In genomic region chr1:244210884-244211558, GRCh38 we compare ENCODE assay signal across 9 cellular contexts.
DNase-seq lines count a peak whose midpoint lies in the region; ATAC-seq, FAIRE-seq and TF ChIP-seq lines count a peak whose summit lies in the region.
"Had no signal": no experiment of that assay in that cellular context is flagged by ENCODE, and none has a peak within 500 bp of the region (broad histone marks: within the 10 kb centered on the region; RNA-seq: fewer than 3 reads in every experiment).

No MANE protein-coding gene starts in this region.

- TF ChIP-seq POLR2A in H54 (IDR thresholded peaks at IDR 0.05; ENCODE audit: low read depth, low read length) (no peak), GM12878 (IDR thresholded peaks at IDR 0.05; ENCODE audit: low read depth, low read length) (no peak)

- RAD21 ChIA-PET in GM12878 (lab: Charles Lee; ENCODE audit: unreplicated experiment) = no interaction called here

- no TSS peak for BruUV-seq in GM12878 (replicated peaks; lab: Mats Ljungman, UMichigan)

- H3K9me3 ChIP-seq in GM12878 (replicated peaks; ENCODE audit: control insufficient read depth, insufficient read depth, low read length) (no peaks in the 10 kb centered on the region), liver (ENCODE audit: control insufficient read depth in 4 of 4, low read length in 3 of 4) (no peaks in the 10 kb centered on the region)
- H3K9me3 ChIP-seq: SJSA1 had no signal

- H3K27me3 ChIP-seq in GM12878 (replicated peaks in 1 of 2; ENCODE audit: control insufficient read depth in 2 of 2, insufficient read depth in 2 of 2, low read length in 1 of 2) (no peaks in the 10 kb centered on the region; a peak in 1 of 4 replicates), liver (ENCODE audit: control insufficient read depth in 4 of 4, insufficient read depth in 4 of 4, low read length in 3 of 4) (no peaks in the 10 kb centered on the region)
- H3K27me3 ChIP-seq: SJSA1 had no signal

- FAIRE-seq in H54 (lab: Jason Lieb, UNC) (no peak), GM12878 (lab: Jason Lieb, UNC) (no peak)

- H3K4me3 ChIP-seq in AG10803 (ENCODE audit: low read length) (no peak overlapping the region), GM12878 (no peak overlapping the region), liver (ENCODE audit: low read depth in 1 of 3, low read length in 3 of 3) (no peak overlapping the region)
- H3K4me3 ChIP-seq: SJSA1 had no signal

- H2AFZ ChIP-seq in GM12878 (ENCODE audit: control insufficient read depth, low read depth, low read length) = no peak overlapping the region

- SMC1A ChIA-PET in GM12878 (lab: Charles Lee; ENCODE audit: uncharacterized antibody, unreplicated experiment) = interaction anchor here (1.4 kb wide), 1 partner anchor 160 kb away, joined by 3 read pairs; the partner anchor contains the start of gene ZBTB18

- TF ChIP-seq RAD21 in GM12878 (IDR thresholded peaks at IDR 0.05; ENCODE audit: insufficient read depth, low read depth, low read length) = no peak
- TF ChIP-seq RAD21 in liver (IDR thresholded peaks at IDR 0.05) = peak; percentile 12 to 50

- no peak overlapping the region for H3K27ac ChIP-seq in GM12878 (ENCODE audit: control insufficient read depth, insufficient read depth)
- H3K27ac ChIP-seq in liver (ENCODE audit: low read depth in 1 of 2, low read length in 2 of 2) = no peak overlapping the region
- H3K27ac ChIP-seq: SJSA1 had no signal

- ATAC-seq in GM12878 = no peak

- H3K4me2 ChIP-seq in GM12878 (ENCODE audit: control insufficient read depth, insufficient read depth) = no peak overlapping the region

- WGBS in GM12878 (ENCODE audit: insufficient coverage, insufficient replicate concordance, low lambda C conversion rate, missing lambda C conversion rate) = 65% methylated on average over 26 of the region's 28 CpGs
- WGBS in liver = 93% methylated on average over 28 of the region's 28 CpGs

- POLR2A ChIA-PET in GM12878 (lab: Charles Lee) = no interaction called here

- intact Hi-C loops in GM12878 (cut with micrococcal nuclease; ENCODE audit: unreplicated experiment) = no loop called here

- H3K79me2 ChIP-seq in GM12878 (ENCODE audit: control insufficient read depth, insufficient read depth, low read length) = no peaks in the 10 kb centered on the region

- no peak for TF ChIP-seq EP300 in GM12878 (IDR thresholded peaks at IDR 0.05; ENCODE audit: borderline replicate concordance in 1 of 2, control insufficient read depth in 1 of 2, low read depth in 2 of 2, low read length in 2 of 2)

- peak; percentile 46 for TF ChIP-seq CTCF in AG10803 (conservative IDR thresholded peaks at IDR 0.05; ENCODE audit: low read length)
- TF ChIP-seq CTCF in GM12878 (IDR thresholded peaks at IDR 0.05 in 2 of 3, conservative IDR thresholded peaks at IDR 0.05 in 1 of 3; ENCODE audit: control insufficient read depth in 2 of 3, extremely low read depth in 1 of 3, insufficient read depth in 1 of 3, low read depth in 3 of 3, low read length in 3 of 3) = peak in 2 of 3 experiments; percentile 28 to 35; a peak in 3 of 6 replicates
- TF ChIP-seq CTCF in liver (IDR thresholded peaks at IDR 0.05; ENCODE audit: low read depth, low read length, missing input control) = peak; percentile 5

- H3K36me3 ChIP-seq in GM12878 (ENCODE audit: control insufficient read depth in 2 of 2, insufficient read depth in 2 of 2, low read length in 1 of 2) (no peaks in the 10 kb centered on the region), liver (ENCODE audit: control insufficient read depth in 4 of 4, insufficient read depth in 3 of 4, low read depth in 1 of 4, low read length in 3 of 4) (no peaks in the 10 kb centered on the region)
- H3K36me3 ChIP-seq: SJSA1 had no signal

- H3K4me1 ChIP-seq in GM12878 (ENCODE audit: control insufficient read depth, insufficient read depth, low read length) (no peaks in the 10 kb centered on the region), liver (ENCODE audit: control insufficient read depth in 4 of 4, insufficient read depth in 4 of 4, low read length in 3 of 4) (peaks cover 0 to 4% (median 0%) of the 10 kb centered on the region in 4 donors)

- CTCF ChIA-PET in GM12878 (lab: Yijun Ruan, JAX) = no interaction called here

- no peaks in the 10 kb centered on the region for H4K20me1 ChIP-seq in GM12878 (ENCODE audit: control insufficient read depth, insufficient read depth)

- in situ Hi-C loops in GM12878 (cut with MboI) = no loop called here

- no peak for DNase-seq in AG10803 (ENCODE audit: low read depth)
- DNase-seq in H54 (ENCODE audit: insufficient read length, low spot score) = peak; percentile 40
- DNase-seq in GM12878 (ENCODE audit: low read depth, low spot score) = no peak
- DNase-seq in DMS153 treated with DMSO at 0.1 percent for 48 hours (lab: John Stamatoyannopoulos, UW; ENCODE audit: unreplicated experiment) = no peak
- no peak for DNase-seq in NCI-H2081 treated with DMSO at 0.1 percent for 48 hours (lab: John Stamatoyannopoulos, UW)
- no peak for DNase-seq in GM19240 (ENCODE audit: insufficient read length, low spot score)
- DNase-seq in dermis blood vessel endothelial cell = no peak

- no peak overlapping the region for H3K9ac ChIP-seq in GM12878 (ENCODE audit: control insufficient read depth, insufficient read depth, low read length)
- H3K9ac ChIP-seq in liver (ENCODE audit: low read depth in 1 of 2, low read length in 2 of 2) = no peak overlapping the region

TF ChIP-seq in GM12878, 131 proteins besides CTCF, POLR2A, EP300 and RAD21 (continues in another document):
- TF ChIP-seq RFX5 (IDR thresholded peaks at IDR 0.05; ENCODE audit: low read depth, low read length) (no peak), SMARCA5 (IDR thresholded peaks at IDR 0.05) (no peak), RCOR1 (conservative IDR thresholded peaks at IDR 0.05; ENCODE audit: low read depth, low read length) (no peak), ZBTB33 (IDR thresholded peaks at IDR 0.05) (no peak), ZNF274 (IDR thresholded peaks at IDR 0.05; ENCODE audit: insufficient read depth, insufficient read length) (no peak), KAT2A (conservative IDR thresholded peaks at IDR 0.05; ENCODE audit: control insufficient read depth, low read depth, low read length) (no peak)

TF ChIP-seq in liver, 16 proteins besides CTCF, POLR2A, EP300 and RAD21:
- TF ChIP-seq YY1 (IDR thresholded peaks at IDR 0.05) (no peak), JUND (IDR thresholded peaks at IDR 0.05) (no peak), EGR1 (IDR thresholded peaks at IDR 0.05; ENCODE audit: low read depth in 2 of 2) (no peak), TAF1 (conservative IDR thresholded peaks at IDR 0.05) (no peak), FOXA1 (IDR thresholded peaks at IDR 0.05) (no peak), FOXA2 (IDR thresholded peaks at IDR 0.05) (no peak), GABPA (IDR thresholded peaks at IDR 0.05 in 1 of 2, conservative IDR thresholded peaks at IDR 0.05 in 1 of 2) (no peak), SP1 (IDR thresholded peaks at IDR 0.05) (no peak), MAX (IDR thresholded peaks at IDR 0.05) (no peak), HNF4G (IDR thresholded peaks at IDR 0.05) (no peak), NR2F2 (IDR thresholded peaks at IDR 0.05) (no peak)
